ENCODE assay signal across 8 cellular contexts in genomic region chr15:67501177-67501835, GRCh38. TPM values are rescaled to one million over a fixed set of nuclear protein-coding genes. Genes with fewer than 3 reads are reported as not detected.
DNase-seq lines count a peak whose midpoint lies in the region; ATAC-seq, FAIRE-seq and TF ChIP-seq lines count a peak whose summit lies in the region.

No MANE protein-coding gene starts in this region.

- in situ Hi-C loops in HepG2 (cut with HindIII; ENCODE audit: extremely low pct_ligation_motif_present, low pct_unique_long_range_greater_than_20kb) = no loop called here

- H3K9me3 ChIP-seq in HepG2 (ENCODE audit: low read length) = no peaks in the 10 kb centered on the region

- H3K9ac ChIP-seq in HepG2 (ENCODE audit: insufficient read depth, low read depth, low read length) = no peak overlapping the region

- ATAC-seq in HepG2 (no peak; the same call in 2 of the 3 replicates), GM19324 (IDR thresholded peaks at IDR 0.05; ENCODE audit: low FRiP score, unreplicated experiment) (no peak)

- intact Hi-C loops in HepG2 (cut with micrococcal nuclease; ENCODE audit: unreplicated experiment) = loop anchor here (2.0 kb wide), 1 partner anchor 331 kb away; no protein-coding TSS in a partner anchor

- no peak overlapping the region for H2AFZ ChIP-seq in HepG2 (ENCODE audit: low read length)

- TF ChIP-seq POLR2A in HepG2 (IDR thresholded peaks at IDR 0.05; ENCODE audit: insufficient read depth in 1 of 2, low read depth in 2 of 2, low read length in 2 of 2) = no peak

- TF ChIP-seq EP300 in HepG2 (IDR thresholded peaks at IDR 0.05; ENCODE audit: low read depth in 2 of 2, low read length in 2 of 2) (no peak), HepG2 (CRISPR knock-in tag; IDR thresholded peaks at IDR 0.05; ENCODE audit: borderline replicate concordance) (no peak)

- no TSS peak for BruUV-seq in HepG2 (replicated peaks; lab: Mats Ljungman, UMichigan)

- no peaks in the 10 kb centered on the region for H4K20me1 ChIP-seq in HepG2 (ENCODE audit: insufficient read depth, low read length)

- H3K27me3 ChIP-seq in HepG2 (ENCODE audit: control insufficient read depth in 1 of 2, insufficient read depth in 2 of 2, low read length in 2 of 2) = peaks cover 0 to 1% of the 10 kb centered on the region in 2 experiments; a peak in 1 of 5 replicates

- H3K27ac ChIP-seq in HepG2 (ENCODE audit: extremely low read length, insufficient read depth, low read length) = no peak overlapping the region

- H3K36me3 ChIP-seq in HepG2 (replicated peaks in 1 of 2; ENCODE audit: control insufficient read depth in 1 of 2, insufficient read depth in 2 of 2, low read length in 2 of 2) = no peaks in the 10 kb centered on the region

- POLR2A ChIA-PET in HepG2 (lab: Yijun Ruan, JAX) = no interaction called here

- TF ChIP-seq RAD21 in HepG2 (CRISPR knock-in tag; IDR thresholded peaks at IDR 0.05) = no peak

- no peak overlapping the region for H3K4me3 ChIP-seq in HepG2 (replicated peaks in 1 of 3; ENCODE audit: insufficient read depth in 1 of 3, low read depth in 2 of 3, low read length in 3 of 3)

- CTCF ChIA-PET in HepG2 (lab: Yijun Ruan, JAX; ENCODE audit: low intra/inter-chr PET ratio, low total read pairs) = no interaction called here

- no peak for FAIRE-seq in HepG2 (lab: Jason Lieb, UNC)

- TF ChIP-seq CTCF in HepG2 (CRISPR knock-in tag; IDR thresholded peaks at IDR 0.05) = peak; percentile 49

- H3K79me2 ChIP-seq in HepG2 (ENCODE audit: insufficient read depth, low read length) = no peaks in the 10 kb centered on the region

- 0 out of 2 replicates have a peak, but pooled peaks cover 4% of the 10 kb centered on the region for H3K4me1 ChIP-seq in HepG2 (ENCODE audit: insufficient read depth, low read length)

- 37% methylated on average over 2 of the region's 2 CpGs for WGBS in HepG2 (ENCODE audit: low lambda C conversion rate)

- no peak overlapping the region for H3K4me2 ChIP-seq in HepG2 (ENCODE audit: low read depth, low read length)

- peak; percentile 26 for DNase-seq in COR-L47 (lab: John Stamatoyannopoulos, UW)
- DNase-seq in Kasumi-1 (lab: John Stamatoyannopoulos, UW) = peak; percentile 27 to 29
- DNase-seq in amniotic epithelial cell (ENCODE audit: low read depth) = peak; percentile 43
- peak; percentile 24 for DNase-seq in HepG2 (ENCODE audit: low spot score)
- no peak for DNase-seq in activated naive CD4-positive, alpha-beta T cell treated with anti-CD3 and anti-CD28 coated beads, Interleukin-2, amount 50 U/mL, for 16 hours
- no peak for DNase-seq in glomerular visceral epithelial cell (ENCODE audit: extremely low spot score)
- DNase-seq in HK-2 (ENCODE audit: unreplicated experiment) = no peak

TF ChIP-seq in HepG2, 621 proteins besides CTCF, POLR2A, EP300 and RAD21 (continues in another document):
- no peak for TF ChIP-seq CBFB (CRISPR knock-in tag; IDR thresholded peaks at IDR 0.05)
- TF ChIP-seq SMC3 (IDR thresholded peaks at IDR 0.05; ENCODE audit: low read length) = peak; percentile 22; the same call in 1 of the 2 replicates
- TF ChIP-seq ZNF251 (CRISPR knock-in tag; IDR thresholded peaks at IDR 0.05) = no peak
- no peak for TF ChIP-seq ZNF563 (CRISPR knock-in tag; IDR thresholded peaks at IDR 0.05)
- no peak for TF ChIP-seq ZNF784 (CRISPR knock-in tag; IDR thresholded peaks at IDR 0.05; ENCODE audit: borderline replicate concordance)
- TF ChIP-seq ZNF660 (CRISPR knock-in tag; IDR thresholded peaks at IDR 0.05; ENCODE audit: borderline replicate concordance, low read depth) = no peak
- no peak for TF ChIP-seq ZNF83 (CRISPR knock-in tag; IDR thresholded peaks at IDR 0.05; ENCODE audit: borderline replicate concordance)
- no peak for TF ChIP-seq JUN (CRISPR knock-in tag; IDR thresholded peaks at IDR 0.05)
- TF ChIP-seq PLSCR1 (CRISPR knock-in tag; IDR thresholded peaks at IDR 0.05; ENCODE audit: borderline replicate concordance) = no peak
- TF ChIP-seq DMTF1 (CRISPR knock-in tag; IDR thresholded peaks at IDR 0.05) = no peak
- TF ChIP-seq ZNF33B (CRISPR knock-in tag; IDR thresholded peaks at IDR 0.05) = no peak
- peak; percentile 72 for TF ChIP-seq STAG1 (CRISPR knock-in tag; IDR thresholded peaks at IDR 0.05)
- TF ChIP-seq ZSCAN25 (CRISPR knock-in tag; IDR thresholded peaks at IDR 0.05) = no peak

RNA-seq across cellular contexts. Expression of gene C15orf61, which starts 19.6 kb away (rescaled TPM):
- total RNA-seq in HepG2 (2016; rRNA removed; fragmentation: Illumina TruSeq; extraction: Trizol) = 3.3 and 6.6 TPM in 2 replicates
- 9.3 and 10.8 TPM in 2 replicates for total RNA-seq in HepG2 (2016; cell fraction: cytosol; rRNA removed; fragmentation: Illumina TruSeq; extraction: Trizol; ENCODE audit: low read depth)
- 5.7 and 8.0 TPM in 2 replicates for total RNA-seq in HepG2 (2016; cell fraction: insoluble cytoplasmic fraction; rRNA removed; fragmentation: Illumina TruSeq; extraction: Trizol)
- 11.0 and 12.6 TPM in 2 replicates for total RNA-seq in HepG2 (2016; cell fraction: membrane; rRNA removed; fragmentation: Illumina TruSeq; extraction: Trizol)
- total RNA-seq in HepG2 (2016; cell fraction: nucleus; rRNA removed; fragmentation: Illumina TruSeq; extraction: Trizol) = 7.4 and 9.6 TPM in 2 replicates
- 2.1 and 2.2 TPM in 2 replicates for polyA plus RNA-seq in HepG2 (2011; rRNA removed)
- polyA plus RNA-seq in HepG2 (2011; cell fraction: cytosol; rRNA removed) = 2.0 and 3.5 TPM in 2 replicates
- 2.5 and 4.0 TPM in 2 replicates for polyA plus RNA-seq in HepG2 (2011; cell fraction: nucleus; rRNA removed)
- 3.3 and 7.5 TPM in 2 replicates for polyA plus RNA-seq in HepG2 (2012)
- 16.3 and 18.5 TPM in 2 replicates for polyA plus RNA-seq in HepG2 (2016; cell fraction: cytosol; fragmentation: Illumina TruSeq; extraction: Trizol; ENCODE audit: low read depth)
- polyA plus RNA-seq in HepG2 (2016; cell fraction: insoluble cytoplasmic fraction; fragmentation: Illumina TruSeq; extraction: Trizol; ENCODE audit: low read depth) = 4.1 and 6.7 TPM in 2 replicates
- 12.1 and 12.7 TPM in 2 replicates for polyA plus RNA-seq in HepG2 (2016; cell fraction: membrane; fragmentation: Illumina TruSeq; extraction: Trizol; ENCODE audit: low read depth)
- polyA plus RNA-seq in HepG2 (2016; cell fraction: nucleus; fragmentation: Illumina TruSeq; extraction: Trizol; ENCODE audit: insufficient read depth, low read depth) = 8.7 and 10.8 TPM in 2 replicates
- polyA minus RNA-seq in HepG2 (2011; rRNA and poly(A)+ RNA removed; ENCODE audit: low replicate concordance) = 2.5 and 4.0 TPM in 2 replicates
- polyA minus RNA-seq in HepG2 (2011; cell fraction: cytosol; rRNA and poly(A)+ RNA removed) = 1.6 and 2.4 TPM in 2 replicates
- 10.1 and 14.8 TPM in 2 replicates for polyA minus RNA-seq in HepG2 (2011; cell fraction: nucleus; rRNA and poly(A)+ RNA removed)

RNA-seq across cellular contexts. Expression of gene MAP2K5, which starts 41.2 kb away (rescaled TPM):
- total RNA-seq in HepG2 (2016; rRNA removed; fragmentation: Illumina TruSeq; extraction: Trizol) = 4.3 and 6.3 TPM in 2 replicates
- 8.3 and 9.2 TPM in 2 replicates for total RNA-seq in HepG2 (2016; cell fraction: cytosol; rRNA removed; fragmentation: Illumina TruSeq; extraction: Trizol; ENCODE audit: low read depth)
- 3.3 and 5.6 TPM in 2 replicates for total RNA-seq in HepG2 (2016; cell fraction: insoluble cytoplasmic fraction; rRNA removed; fragmentation: Illumina TruSeq; extraction: Trizol)
- 5.7 and 7.1 TPM in 2 replicates for total RNA-seq in HepG2 (2016; cell fraction: membrane; rRNA removed; fragmentation: Illumina TruSeq; extraction: Trizol)
- 7.3 and 10.3 TPM in 2 replicates for total RNA-seq in HepG2 (2016; cell fraction: nucleus; rRNA removed; fragmentation: Illumina TruSeq; extraction: Trizol)
- 3.2 and 4.0 TPM in 2 replicates for polyA plus RNA-seq in HepG2 (2011; rRNA removed)
- polyA plus RNA-seq in HepG2 (2011; cell fraction: cytosol; rRNA removed) = 2.4 and 2.5 TPM in 2 replicates
- 8.1 and 8.7 TPM in 2 replicates for polyA plus RNA-seq in HepG2 (2011; cell fraction: nucleus; rRNA removed)
- 12.6 and 13.6 TPM in 2 replicates for polyA plus RNA-seq in HepG2 (2012)
- 3.4 and 3.9 TPM in 2 replicates for polyA plus RNA-seq in HepG2 (2016; cell fraction: cytosol; fragmentation: Illumina TruSeq; extraction: Trizol; ENCODE audit: low read depth)
- 10.6 and 10.7 TPM in 2 replicates for polyA plus RNA-seq in HepG2 (2016; cell fraction: insoluble cytoplasmic fraction; fragmentation: Illumina TruSeq; extraction: Trizol; ENCODE audit: low read depth)
- polyA plus RNA-seq in HepG2 (2016; cell fraction: membrane; fragmentation: Illumina TruSeq; extraction: Trizol; ENCODE audit: low read depth) = 7.3 TPM in 2 replicates
- polyA plus RNA-seq in HepG2 (2016; cell fraction: nucleus; fragmentation: Illumina TruSeq; extraction: Trizol; ENCODE audit: insufficient read depth, low read depth) = 9.9 and 12.6 TPM in 2 replicates
- 7.5 and 17.7 TPM in 2 replicates for polyA minus RNA-seq in HepG2 (2011; rRNA and poly(A)+ RNA removed; ENCODE audit: low replicate concordance)
- polyA minus RNA-seq in HepG2 (2011; cell fraction: cytosol; rRNA and poly(A)+ RNA removed) = 4.9 and 7.3 TPM in 2 replicates
- polyA minus RNA-seq in HepG2 (2011; cell fraction: nucleus; rRNA and poly(A)+ RNA removed) = 24.7 and 28.5 TPM in 2 replicates

Comparison
In these comparisons a context has a peak if more than half of its experiments do, and no peak if none do; other contexts are left out.
1. DNase-seq: peak in COR-L47 (single experiment), Kasumi-1 (2 of 2), amniotic epithelial cell (single experiment) and HepG2 (single experiment); none in activated naive CD4-positive, alpha-beta T cell treated with anti-CD3 and anti-CD28 coated beads, Interleukin-2, amount 50 U/mL, for 16 hours (single experiment), glomerular visceral epithelial cell (single experiment) and HK-2 (single experiment).